ENCODE assay signal across 16 cellular contexts in genomic region chr3:169389211-169389924, GRCh38.
A peak's percentile ranks its signal among the peaks of the same experiment; 100 is the strongest.
DNase-seq lines count a peak whose midpoint lies in the region; FAIRE-seq and TF ChIP-seq lines count a peak whose summit lies in the region.
"Had no signal": no experiment of that assay in that cellular context is flagged by ENCODE, and none has a peak within 500 bp of the region (broad histone marks: within the 10 kb centered on the region; RNA-seq: fewer than 3 reads in every experiment).

No MANE protein-coding gene starts in this region.

- H3K27ac ChIP-seq in HEK293 (ENCODE audit: extremely low read depth, low read depth, low read length), result no peak overlapping the region; the same call in 1 of the 2 replicates
- peak overlapping the region; percentile 50 for H3K27ac ChIP-seq in VCaP
- H3K27ac ChIP-seq: vagina had no signal

- TF ChIP-seq CTCF in HEK293 (tag by site-specific recombination; IDR thresholded peaks at IDR 0.05), result no peak
- TF ChIP-seq CTCF in VCaP (conservative IDR thresholded peaks at IDR 0.05), result no peak
- TF ChIP-seq CTCF in GM13976 (IDR thresholded peaks at IDR 0.05; ENCODE audit: borderline replicate concordance, control extremely low read depth, extremely low read depth, insufficient read depth, missing control alignments), result no peak

- no peak for FAIRE-seq in urothelium cell line (lab: Jason Lieb, UNC)
- FAIRE-seq: HTR-8/SVneo had no signal

- POLR2A ChIA-PET in HEK293 (lab: Yijun Ruan, JAX), result no interaction called here

- no peaks in the 10 kb centered on the region for H3K9me3 ChIP-seq in HEK293 (ENCODE audit: control insufficient read depth, insufficient read depth, low read depth, low read length)
- H3K9me3 ChIP-seq: vagina had no signal

- H3K36me3 ChIP-seq in HEK293 (ENCODE audit: control insufficient read depth in 2 of 2, insufficient read depth in 1 of 2, low read length in 2 of 2), result no peaks in the 10 kb centered on the region
- no peaks in the 10 kb centered on the region for H3K36me3 ChIP-seq in H7 (replicated peaks; ENCODE audit: control insufficient read depth, insufficient read depth, low read length)
- H3K36me3 ChIP-seq: vagina had no signal

- CTCF ChIA-PET in HEK293 (lab: Yijun Ruan, JAX), result interaction anchor here (0.6 to 3.0 kb wide), 5 partner anchors 36 to 355 kb away, joined by 3 to 10 read pairs (median 3); no protein-coding TSS in a partner anchor

- H3K27me3 ChIP-seq in H7 (ENCODE audit: control insufficient read depth, insufficient read depth, low read length), result no peaks in the 10 kb centered on the region
- H3K27me3 ChIP-seq: vagina had no signal

- peaks cover 23% of the 10 kb centered on the region for H3K4me1 ChIP-seq in HEK293 (ENCODE audit: control insufficient read depth, insufficient read depth, low read length)
- H3K4me1 ChIP-seq: vagina had no signal

- H3K4me3 ChIP-seq in HEK293 (ENCODE audit: low read depth, low read length) (no peak overlapping the region), H7 (ENCODE audit: insufficient read depth, low read depth, low read length) (no peak overlapping the region)
- H3K4me3 ChIP-seq: vagina had no signal

- DNase-seq in kidney tubule cell (ENCODE audit: low spot score), result peak; percentile 46
- peak; percentile 79 for DNase-seq in renal cortical epithelial cell (ENCODE audit: low read depth)
- no peak for DNase-seq in activated CD4-positive, CD25-positive, alpha-beta regulatory T cell treated with anti-CD3 and anti-CD28 coated beads, Interleukin-2, amount 50 U/mL, for 72 hours
- DNase-seq in H7, result no peak
- no peak for DNase-seq in urothelium cell line (ENCODE audit: low spot score)
- DNase-seq in GM13976 (ENCODE audit: low spot score), result no peak
- DNase-seq: activated CD8-positive, alpha-beta memory T cell treated with anti-CD3 and anti-CD28 coated beads for 24 hours; EL; left ventricle myocardium superior; naive thymus-derived CD8-positive, alpha-beta T cell; stimulated activated CD4-positive, alpha-beta T cell treated with anti-CD3 and anti-CD28 coated beads, Interleukin-15, amount 100 ng/mL, for 24 hours; stimulated activated naive CD8-positive, alpha-beta T cell treated with anti-CD3 and anti-CD28 coated beads, Interleukin-15, Interleukin-2, amounts not matched to agents 100 U/mL and 50 U/mL, for 24 hours had no signal

- in situ Hi-C loops in GM13976 (cut with MboI; ENCODE audit: low sequenced_read_pairs, unreplicated experiment), result no loop called here

TF ChIP-seq in HEK293, 187 proteins besides CTCF, POLR2A, EP300 and RAD21:
- TF ChIP-seq ZNF558 (tag by site-specific recombination; IDR thresholded peaks at IDR 0.05) (no peak), ZNF155 (tag by site-specific recombination; IDR thresholded peaks at IDR 0.05) (no peak), PRDM6 (tag by site-specific recombination; IDR thresholded peaks at IDR 0.05) (peak; percentile 43; the same call in 1 of the 2 replicates), ZNF670 (tag by site-specific recombination; IDR thresholded peaks at IDR 0.05; ENCODE audit: low read depth) (no peak), ZNF513 (tag by site-specific recombination; IDR thresholded peaks at IDR 0.05) (no peak), FEZF1 (tag by site-specific recombination; IDR thresholded peaks at IDR 0.05) (peak; percentile 59), ZNF645 (tag by site-specific recombination; IDR thresholded peaks at IDR 0.05) (no peak)

Comparison
In these comparisons a context has a peak if more than half of its experiments do, and no peak if none do; other contexts are left out.
1. DNase-seq: peak in kidney tubule cell (single experiment) and renal cortical epithelial cell (single experiment); none in activated CD4-positive, CD25-positive, alpha-beta regulatory T cell treated with anti-CD3 and anti-CD28 coated beads, Interleukin-2, amount 50 U/mL, for 72 hours (single experiment), H7 (single experiment), urothelium cell line (single experiment) and GM13976 (single experiment).